In the genomic region with DNA sequence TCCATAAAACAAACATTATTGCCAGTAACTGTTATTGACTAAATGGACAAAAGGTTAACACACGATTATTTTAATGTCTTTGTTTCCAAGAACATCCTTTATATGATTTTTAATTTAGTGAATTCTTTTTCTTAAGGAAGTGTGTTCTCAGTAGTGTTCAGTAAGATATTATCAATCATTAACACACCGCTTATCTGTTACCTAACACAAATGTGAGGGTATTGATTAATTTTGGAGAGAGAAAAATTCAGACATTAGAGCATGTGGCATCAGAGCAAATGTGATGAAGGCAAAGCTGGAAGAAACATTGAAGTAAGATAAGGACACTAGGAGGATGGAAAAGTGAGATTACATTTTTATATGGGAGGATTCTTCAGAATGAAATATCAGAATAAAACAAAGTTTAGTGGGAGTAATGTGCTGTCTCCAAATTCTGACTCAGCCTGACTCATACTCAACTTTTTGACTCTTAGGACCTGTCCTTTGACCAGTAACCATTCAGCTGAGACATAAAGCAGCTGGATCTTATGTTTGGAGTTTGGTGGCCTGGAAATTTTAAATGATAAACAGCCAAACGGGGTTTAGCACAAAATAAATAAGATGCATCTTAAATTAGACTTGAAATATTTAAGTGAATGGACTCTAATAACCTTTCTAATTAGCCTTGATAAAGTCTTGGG, we compare ENCODE assay signal across 20 cellular contexts.
A peak's percentile ranks its signal among the peaks of the same experiment; 100 is the strongest.
DNase-seq lines count a peak whose midpoint lies in the region; ATAC-seq and TF ChIP-seq lines count a peak whose summit lies in the region.
"Had no signal": no experiment of that assay in that cellular context is flagged by ENCODE, and none has a peak within 500 bp of the region (broad histone marks: within the 10 kb centered on the region; RNA-seq: fewer than 3 reads in every experiment).

No MANE protein-coding gene starts in this region.

- no peaks in the 10 kb centered on the region for H3K36me3 Mint-ChIP-seq in naive thymus-derived CD8-positive, alpha-beta T cell
- H3K36me3 Mint-ChIP-seq: CD14-positive monocyte, IgD-negative memory B cell had no signal

- ATAC-seq in naive thymus-derived CD8-positive, alpha-beta T cell: no peak
- ATAC-seq: foreskin keratinocyte had no signal

- H3K27me3 ChIP-seq in osteoblast (ENCODE audit: insufficient read depth, low read length): no peaks in the 10 kb centered on the region
- H3K27me3 ChIP-seq: ascending aorta, foreskin keratinocyte, suprapubic skin had no signal

- peaks cover 13% of the 10 kb centered on the region for H3K4me1 ChIP-seq in osteoblast (ENCODE audit: insufficient read depth, low read length)
- H3K4me1 ChIP-seq: ascending aorta, foreskin keratinocyte, parathyroid adenoma, suprapubic skin had no signal

- DNase-seq in ELR (ENCODE audit: low read depth): peak; percentile 60
- peak; percentile 34 for DNase-seq in RKO (ENCODE audit: low spot score)
- DNase-seq in foreskin fibroblast: peak; percentile 61 to 76
- DNase-seq in osteoblast (ENCODE audit: insufficient read length, low spot score, missing footprints): no peak
- no peak for DNase-seq in stimulated activated naive CD4-positive, alpha-beta T cell (lab: John Stamatoyannopoulos, UW)
- no peak for DNase-seq in mucosa of gallbladder (ENCODE audit: low spot score)
- DNase-seq in naive thymus-derived CD8-positive, alpha-beta T cell: no peak
- no peak for DNase-seq in activated gamma-delta T cell treated with Interleukin-2 at 50 U/mL for 16 hours
- DNase-seq: activated CD8-positive, alpha-beta memory T cell treated with anti-CD3 and anti-CD28 coated beads for 24 hours; activated effector memory CD4-positive, alpha-beta T cell treated with Interleukin-2 at 50 U/mL for 16 hours; foreskin keratinocyte; NCI-H1105 treated with DMSO at 0.1 percent for 48 hours; stimulated activated CD4-positive, alpha-beta T cell treated with anti-CD3 and anti-CD28 coated beads, Interleukin-12 subunit alpha, Interleukin-12 subunit beta, amount 100 ng/mL, for 4 hours had no signal

- no peaks in the 10 kb centered on the region for H3K4me1 Mint-ChIP-seq in naive thymus-derived CD8-positive, alpha-beta T cell
- H3K4me1 Mint-ChIP-seq: CD14-positive monocyte had no signal

- POLR2A ChIA-PET in naive thymus-derived CD8-positive, alpha-beta T cell (lab: Charles Lee): no interaction called here

- no peaks in the 10 kb centered on the region for H4K20me1 ChIP-seq in osteoblast (ENCODE audit: insufficient read depth, low read length)

- no peaks in the 10 kb centered on the region for H3K79me2 ChIP-seq in osteoblast (ENCODE audit: insufficient read depth, low read length)
- H3K79me2 ChIP-seq: parathyroid adenoma had no signal

- H3K4me3 Mint-ChIP-seq in naive thymus-derived CD8-positive, alpha-beta T cell: no peak overlapping the region
- H3K4me3 Mint-ChIP-seq: CD14-positive monocyte; dendritic cell treated with granulocyte-macrophage colony-stimulating factor and Interleukin-4, amounts not matched to agents 40 ng/mL and 50 ng/mL, for 4 days; IgD-negative memory B cell had no signal

- H3K4me3 ChIP-seq in foreskin fibroblast (ENCODE audit: low read depth in 1 of 2, low read length in 2 of 2): no peak overlapping the region
- H3K4me3 ChIP-seq in osteoblast (ENCODE audit: insufficient read depth, low read length): no peak overlapping the region
- H3K4me3 ChIP-seq: ascending aorta, suprapubic skin had no signal

- peaks cover 0 to 7% (median 0%) of the 10 kb centered on the region in 5 donors for H3K27me3 Mint-ChIP-seq in naive thymus-derived CD8-positive, alpha-beta T cell
- H3K27me3 Mint-ChIP-seq: dendritic cell treated with granulocyte-macrophage colony-stimulating factor and Interleukin-4, amounts not matched to agents 40 ng/mL and 50 ng/mL, for 4 days; IgD-negative memory B cell had no signal

- H3K9me3 Mint-ChIP-seq in naive thymus-derived CD8-positive, alpha-beta T cell: peaks cover 0 to 18% (median 0%) of the 10 kb centered on the region in 9 donors
- H3K9me3 Mint-ChIP-seq: dendritic cell treated with granulocyte-macrophage colony-stimulating factor and Interleukin-4, amounts not matched to agents 40 ng/mL and 50 ng/mL, for 4 days had no signal

- H3K36me3 ChIP-seq in osteoblast (ENCODE audit: insufficient read depth, low read length): no peaks in the 10 kb centered on the region
- H3K36me3 ChIP-seq: ascending aorta, suprapubic skin had no signal

- TF ChIP-seq CTCF in foreskin fibroblast (IDR thresholded peaks at IDR 0.05; ENCODE audit: low read depth, low read length) (no peak), osteoblast (IDR thresholded peaks at IDR 0.05; ENCODE audit: extremely low read depth, low read depth, low read length) (no peak)

- H3K4me2 ChIP-seq in osteoblast (ENCODE audit: insufficient read depth, low read length): peak overlapping the region; percentile 36

- H3K27ac Mint-ChIP-seq in naive thymus-derived CD8-positive, alpha-beta T cell: no peak overlapping the region
- H3K27ac Mint-ChIP-seq: CD14-positive monocyte; dendritic cell treated with granulocyte-macrophage colony-stimulating factor and Interleukin-4, amounts not matched to agents 40 ng/mL and 50 ng/mL, for 4 days; IgD-negative memory B cell had no signal

- H3K9me3 ChIP-seq in osteoblast (ENCODE audit: low read depth, low read length): no peaks in the 10 kb centered on the region
- H3K9me3 ChIP-seq: ascending aorta, suprapubic skin had no signal

- H2AFZ ChIP-seq in osteoblast (ENCODE audit: low read length): no peak overlapping the region
- H2AFZ ChIP-seq: parathyroid adenoma had no signal

- no peak overlapping the region for H3K27ac ChIP-seq in osteoblast (ENCODE audit: low read depth, low read length)
- H3K27ac ChIP-seq: ascending aorta, foreskin keratinocyte, parathyroid adenoma, suprapubic skin, VCaP had no signal

Comparison
In these comparisons a context has a peak if more than half of its experiments do, and no peak if none do; other contexts are left out.
1. DNase-seq: peak in ELR (single experiment), RKO (single experiment) and foreskin fibroblast (2 of 2); none in osteoblast (single experiment), stimulated activated naive CD4-positive, alpha-beta T cell (0 of 6), mucosa of gallbladder (single experiment), naive thymus-derived CD8-positive, alpha-beta T cell (0 of 10) and activated gamma-delta T cell treated with Interleukin-2 at 50 U/mL for 16 hours (single experiment).